Comparison of ENCODE assay signal across 1 cellular context in the genomic region with DNA sequence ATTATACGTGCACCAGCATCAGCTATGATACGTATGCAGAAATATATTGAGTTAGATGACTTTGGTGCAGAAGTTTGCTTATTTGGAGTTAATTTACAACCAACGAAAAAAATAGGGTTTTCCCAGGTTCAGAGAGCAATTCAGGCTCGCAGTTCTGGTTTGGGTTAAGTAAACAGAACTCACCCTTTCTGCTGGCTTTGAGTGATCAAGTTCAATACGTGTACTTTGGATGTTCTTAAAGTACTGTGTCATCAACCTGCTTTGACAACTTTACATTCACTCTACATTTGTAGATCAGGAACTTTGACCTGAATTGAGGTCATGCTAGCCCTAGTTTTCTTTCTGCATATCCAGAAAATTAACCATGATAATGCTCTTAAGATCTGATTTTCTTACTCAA.
TF ChIP-seq lines count a peak whose summit lies in the region.

No MANE protein-coding gene starts in this region.

TF ChIP-seq in HepG2, 621 proteins besides CTCF, POLR2A, EP300 and RAD21 (continued from another document and continues in another):
- TF ChIP-seq, protein P1, sequence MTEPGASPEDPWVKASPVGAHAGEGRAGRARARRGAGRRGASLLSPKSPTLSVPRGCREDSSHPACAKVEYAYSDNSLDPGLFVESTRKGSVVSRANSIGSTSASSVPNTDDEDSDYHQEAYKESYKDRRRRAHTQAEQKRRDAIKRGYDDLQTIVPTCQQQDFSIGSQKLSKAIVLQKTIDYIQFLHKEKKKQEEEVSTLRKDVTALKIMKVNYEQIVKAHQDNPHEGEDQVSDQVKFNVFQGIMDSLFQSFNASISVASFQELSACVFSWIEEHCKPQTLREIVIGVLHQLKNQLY (CRISPR knock-in tag; IDR thresholded peaks at IDR 0.05), result peak; percentile 83
- TF ChIP-seq KLF6 (CRISPR knock-in tag; IDR thresholded peaks at IDR 0.05) (peak; percentile 35; the same call in 1 of the 2 replicates), EEA1 (CRISPR knock-in tag; IDR thresholded peaks at IDR 0.05; ENCODE audit: borderline replicate concordance) (no peak), PHF5A (CRISPR knock-in tag; IDR thresholded peaks at IDR 0.05; ENCODE audit: low read depth, unreplicated experiment) (peak; percentile 69), SMAD1 (CRISPR knock-in tag; IDR thresholded peaks at IDR 0.05; ENCODE audit: borderline replicate concordance, low read depth) (no peak), ZNF282 (IDR thresholded peaks at IDR 0.05; ENCODE audit: partially characterized antibody) (no peak), ZNF30 (CRISPR knock-in tag; IDR thresholded peaks at IDR 0.05) (no peak), RBM22 (optimal IDR thresholded peaks at IDR 0.05; ENCODE audit: low read length) (no peak), ARNT2 (CRISPR knock-in tag; IDR thresholded peaks at IDR 0.05; ENCODE audit: low read depth) (no peak), ATF1 (CRISPR knock-in tag; IDR thresholded peaks at IDR 0.05) (peak; percentile 53; the same call in 1 of the 2 replicates), RELA (CRISPR knock-in tag; IDR thresholded peaks at IDR 0.05) (no peak), DNMT3B (CRISPR knock-in tag; conservative IDR thresholded peaks at IDR 0.05) (no peak), ZMYM3 (CRISPR knock-in tag; IDR thresholded peaks at IDR 0.05) (peak; percentile 23; the same call in 1 of the 2 replicates), NR2F6 (IDR thresholded peaks at IDR 0.05) (peak; percentile 93), NR2F6 (CRISPR knock-in tag; IDR thresholded peaks at IDR 0.05) (peak; percentile 95), SPEN (CRISPR knock-in tag; IDR thresholded peaks at IDR 0.05; ENCODE audit: low read depth) (peak; percentile 67; the same call in 1 of the 2 replicates), NONO (IDR thresholded peaks at IDR 0.05) (no peak), NONO (CRISPR knock-in tag; conservative IDR thresholded peaks at IDR 0.05) (peak; percentile 76), ZNF432 (CRISPR knock-in tag; IDR thresholded peaks at IDR 0.05; ENCODE audit: borderline replicate concordance) (no peak), RFXAP (CRISPR knock-in tag; IDR thresholded peaks at IDR 0.05; ENCODE audit: borderline replicate concordance) (no peak), MEIS2 (CRISPR knock-in tag; IDR thresholded peaks at IDR 0.05) (peak; percentile 86; the same call in 1 of the 2 replicates), IKZF1 (IDR thresholded peaks at IDR 0.05) (no peak), ZKSCAN8 (CRISPR knock-in tag; IDR thresholded peaks at IDR 0.05; ENCODE audit: borderline replicate concordance) (peak; percentile 51; the same call in 1 of the 2 replicates), MYC (CRISPR knock-in tag; IDR thresholded peaks at IDR 0.05; ENCODE audit: borderline replicate concordance) (no peak), FOXO1 (CRISPR knock-in tag; IDR thresholded peaks at IDR 0.05) (peak; percentile 77; the same call in 1 of the 2 replicates), ZNF225 (CRISPR knock-in tag; IDR thresholded peaks at IDR 0.05) (no peak), IKZF4 (CRISPR knock-in tag; IDR thresholded peaks at IDR 0.05; ENCODE audit: borderline replicate concordance, low read depth, not compliant biosample characterization) (no peak), HNRNPH1 (optimal IDR thresholded peaks at IDR 0.05; ENCODE audit: low read depth, low read length) (no peak), ETV5 (CRISPR knock-in tag; IDR thresholded peaks at IDR 0.05; ENCODE audit: borderline replicate concordance) (peak; percentile 36; the same call in 1 of the 2 replicates), SOX13 (IDR thresholded peaks at IDR 0.05) (no peak), SOX13 (CRISPR knock-in tag; conservative IDR thresholded peaks at IDR 0.05 in 1 of 2, IDR thresholded peaks at IDR 0.05 in 1 of 2) (peak in 1 of 2 experiments; percentile 84; a peak in 2 of 4 replicates), CHD4 (IDR thresholded peaks at IDR 0.05; ENCODE audit: borderline replicate concordance, low read length) (no peak; the same call in 1 of the 2 replicates), ZNF569 (CRISPR knock-in tag; IDR thresholded peaks at IDR 0.05; ENCODE audit: borderline replicate concordance) (no peak), NCOA2 (CRISPR knock-in tag; IDR thresholded peaks at IDR 0.05) (peak; percentile 82), ZNF543 (CRISPR knock-in tag; IDR thresholded peaks at IDR 0.05) (no peak), XBP1 (CRISPR knock-in tag; IDR thresholded peaks at IDR 0.05) (peak; percentile 79; the same call in 1 of the 2 replicates), CBFB (CRISPR knock-in tag; IDR thresholded peaks at IDR 0.05) (no peak), AGO1 (IDR thresholded peaks at IDR 0.05; ENCODE audit: low read depth, low read length, poor library complexity, severe bottlenecking) (no peak)
- TF ChIP-seq, protein P2, sequence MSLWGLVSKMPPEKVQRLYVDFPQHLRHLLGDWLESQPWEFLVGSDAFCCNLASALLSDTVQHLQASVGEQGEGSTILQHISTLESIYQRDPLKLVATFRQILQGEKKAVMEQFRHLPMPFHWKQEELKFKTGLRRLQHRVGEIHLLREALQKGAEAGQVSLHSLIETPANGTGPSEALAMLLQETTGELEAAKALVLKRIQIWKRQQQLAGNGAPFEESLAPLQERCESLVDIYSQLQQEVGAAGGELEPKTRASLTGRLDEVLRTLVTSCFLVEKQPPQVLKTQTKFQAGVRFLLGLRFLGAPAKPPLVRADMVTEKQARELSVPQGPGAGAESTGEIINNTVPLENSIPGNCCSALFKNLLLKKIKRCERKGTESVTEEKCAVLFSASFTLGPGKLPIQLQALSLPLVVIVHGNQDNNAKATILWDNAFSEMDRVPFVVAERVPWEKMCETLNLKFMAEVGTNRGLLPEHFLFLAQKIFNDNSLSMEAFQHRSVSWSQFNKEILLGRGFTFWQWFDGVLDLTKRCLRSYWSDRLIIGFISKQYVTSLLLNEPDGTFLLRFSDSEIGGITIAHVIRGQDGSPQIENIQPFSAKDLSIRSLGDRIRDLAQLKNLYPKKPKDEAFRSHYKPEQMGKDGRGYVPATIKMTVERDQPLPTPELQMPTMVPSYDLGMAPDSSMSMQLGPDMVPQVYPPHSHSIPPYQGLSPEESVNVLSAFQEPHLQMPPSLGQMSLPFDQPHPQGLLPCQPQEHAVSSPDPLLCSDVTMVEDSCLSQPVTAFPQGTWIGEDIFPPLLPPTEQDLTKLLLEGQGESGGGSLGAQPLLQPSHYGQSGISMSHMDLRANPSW (CRISPR knock-in tag; IDR thresholded peaks at IDR 0.05; ENCODE audit: borderline replicate concordance), result 0 out of 2 replicates have a peak, but pooled peaks have one; percentile 60
- TF ChIP-seq, protein P3, sequence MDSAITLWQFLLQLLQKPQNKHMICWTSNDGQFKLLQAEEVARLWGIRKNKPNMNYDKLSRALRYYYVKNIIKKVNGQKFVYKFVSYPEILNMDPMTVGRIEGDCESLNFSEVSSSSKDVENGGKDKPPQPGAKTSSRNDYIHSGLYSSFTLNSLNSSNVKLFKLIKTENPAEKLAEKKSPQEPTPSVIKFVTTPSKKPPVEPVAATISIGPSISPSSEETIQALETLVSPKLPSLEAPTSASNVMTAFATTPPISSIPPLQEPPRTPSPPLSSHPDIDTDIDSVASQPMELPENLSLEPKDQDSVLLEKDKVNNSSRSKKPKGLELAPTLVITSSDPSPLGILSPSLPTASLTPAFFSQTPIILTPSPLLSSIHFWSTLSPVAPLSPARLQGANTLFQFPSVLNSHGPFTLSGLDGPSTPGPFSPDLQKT (CRISPR knock-in tag; IDR thresholded peaks at IDR 0.05; ENCODE audit: borderline replicate concordance), result no peak
- TF ChIP-seq, protein P4, sequence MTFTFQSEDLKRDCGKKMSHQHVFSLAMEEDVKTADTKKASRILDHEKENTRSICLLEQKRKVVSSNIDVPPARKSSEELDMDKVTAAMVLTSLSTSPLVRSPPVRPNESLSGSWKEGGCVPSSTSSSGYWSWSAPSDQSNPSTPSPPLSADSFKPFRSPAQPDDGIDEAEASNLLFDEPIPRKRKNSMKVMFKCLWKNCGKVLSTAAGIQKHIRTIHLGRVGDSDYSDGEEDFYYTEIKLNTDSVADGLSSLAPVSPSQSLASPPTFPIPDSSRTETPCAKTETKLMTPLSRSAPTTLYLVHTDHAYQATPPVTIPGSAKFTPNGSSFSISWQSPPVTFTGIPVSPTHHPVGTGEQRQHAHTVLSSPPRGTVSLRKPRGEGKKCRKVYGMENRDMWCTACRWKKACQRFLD (CRISPR knock-in tag; IDR thresholded peaks at IDR 0.05; ENCODE audit: borderline replicate concordance), result no peak
- TF ChIP-seq, protein P5, sequence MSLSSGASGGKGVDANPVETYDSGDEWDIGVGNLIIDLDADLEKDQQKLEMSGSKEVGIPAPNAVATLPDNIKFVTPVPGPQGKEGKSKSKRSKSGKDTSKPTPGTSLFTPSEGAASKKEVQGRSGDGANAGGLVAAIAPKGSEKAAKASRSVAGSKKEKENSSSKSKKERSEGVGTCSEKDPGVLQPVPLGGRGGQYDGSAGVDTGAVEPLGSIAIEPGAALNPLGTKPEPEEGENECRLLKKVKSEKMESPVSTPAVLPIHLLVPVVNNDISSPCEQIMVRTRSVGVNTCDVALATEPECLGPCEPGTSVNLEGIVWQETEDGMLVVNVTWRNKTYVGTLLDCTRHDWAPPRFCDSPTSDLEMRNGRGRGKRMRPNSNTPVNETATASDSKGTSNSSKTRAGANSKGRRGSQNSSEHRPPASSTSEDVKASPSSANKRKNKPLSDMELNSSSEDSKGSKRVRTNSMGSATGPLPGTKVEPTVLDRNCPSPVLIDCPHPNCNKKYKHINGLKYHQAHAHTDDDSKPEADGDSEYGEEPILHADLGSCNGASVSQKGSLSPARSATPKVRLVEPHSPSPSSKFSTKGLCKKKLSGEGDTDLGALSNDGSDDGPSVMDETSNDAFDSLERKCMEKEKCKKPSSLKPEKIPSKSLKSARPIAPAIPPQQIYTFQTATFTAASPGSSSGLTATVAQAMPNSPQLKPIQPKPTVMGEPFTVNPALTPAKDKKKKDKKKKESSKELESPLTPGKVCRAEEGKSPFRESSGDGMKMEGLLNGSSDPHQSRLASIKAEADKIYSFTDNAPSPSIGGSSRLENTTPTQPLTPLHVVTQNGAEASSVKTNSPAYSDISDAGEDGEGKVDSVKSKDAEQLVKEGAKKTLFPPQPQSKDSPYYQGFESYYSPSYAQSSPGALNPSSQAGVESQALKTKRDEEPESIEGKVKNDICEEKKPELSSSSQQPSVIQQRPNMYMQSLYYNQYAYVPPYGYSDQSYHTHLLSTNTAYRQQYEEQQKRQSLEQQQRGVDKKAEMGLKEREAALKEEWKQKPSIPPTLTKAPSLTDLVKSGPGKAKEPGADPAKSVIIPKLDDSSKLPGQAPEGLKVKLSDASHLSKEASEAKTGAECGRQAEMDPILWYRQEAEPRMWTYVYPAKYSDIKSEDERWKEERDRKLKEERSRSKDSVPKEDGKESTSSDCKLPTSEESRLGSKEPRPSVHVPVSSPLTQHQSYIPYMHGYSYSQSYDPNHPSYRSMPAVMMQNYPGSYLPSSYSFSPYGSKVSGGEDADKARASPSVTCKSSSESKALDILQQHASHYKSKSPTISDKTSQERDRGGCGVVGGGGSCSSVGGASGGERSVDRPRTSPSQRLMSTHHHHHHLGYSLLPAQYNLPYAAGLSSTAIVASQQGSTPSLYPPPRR (CRISPR knock-in tag; IDR thresholded peaks at IDR 0.05; ENCODE audit: borderline replicate concordance), result peak; percentile 93
- TF ChIP-seq, protein P6, sequence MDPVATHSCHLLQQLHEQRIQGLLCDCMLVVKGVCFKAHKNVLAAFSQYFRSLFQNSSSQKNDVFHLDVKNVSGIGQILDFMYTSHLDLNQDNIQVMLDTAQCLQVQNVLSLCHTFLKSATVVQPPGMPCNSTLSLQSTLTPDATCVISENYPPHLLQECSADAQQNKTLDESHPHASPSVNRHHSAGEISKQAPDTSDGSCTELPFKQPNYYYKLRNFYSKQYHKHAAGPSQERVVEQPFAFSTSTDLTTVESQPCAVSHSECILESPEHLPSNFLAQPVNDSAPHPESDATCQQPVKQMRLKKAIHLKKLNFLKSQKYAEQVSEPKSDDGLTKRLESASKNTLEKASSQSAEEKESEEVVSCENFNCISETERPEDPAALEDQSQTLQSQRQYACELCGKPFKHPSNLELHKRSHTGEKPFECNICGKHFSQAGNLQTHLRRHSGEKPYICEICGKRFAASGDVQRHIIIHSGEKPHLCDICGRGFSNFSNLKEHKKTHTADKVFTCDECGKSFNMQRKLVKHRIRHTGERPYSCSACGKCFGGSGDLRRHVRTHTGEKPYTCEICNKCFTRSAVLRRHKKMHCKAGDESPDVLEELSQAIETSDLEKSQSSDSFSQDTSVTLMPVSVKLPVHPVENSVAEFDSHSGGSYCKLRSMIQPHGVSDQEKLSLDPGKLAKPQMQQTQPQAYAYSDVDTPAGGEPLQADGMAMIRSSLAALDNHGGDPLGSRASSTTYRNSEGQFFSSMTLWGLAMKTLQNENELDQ (CRISPR knock-in tag; IDR thresholded peaks at IDR 0.05; ENCODE audit: borderline replicate concordance), result no peak
- TF ChIP-seq, protein P7, sequence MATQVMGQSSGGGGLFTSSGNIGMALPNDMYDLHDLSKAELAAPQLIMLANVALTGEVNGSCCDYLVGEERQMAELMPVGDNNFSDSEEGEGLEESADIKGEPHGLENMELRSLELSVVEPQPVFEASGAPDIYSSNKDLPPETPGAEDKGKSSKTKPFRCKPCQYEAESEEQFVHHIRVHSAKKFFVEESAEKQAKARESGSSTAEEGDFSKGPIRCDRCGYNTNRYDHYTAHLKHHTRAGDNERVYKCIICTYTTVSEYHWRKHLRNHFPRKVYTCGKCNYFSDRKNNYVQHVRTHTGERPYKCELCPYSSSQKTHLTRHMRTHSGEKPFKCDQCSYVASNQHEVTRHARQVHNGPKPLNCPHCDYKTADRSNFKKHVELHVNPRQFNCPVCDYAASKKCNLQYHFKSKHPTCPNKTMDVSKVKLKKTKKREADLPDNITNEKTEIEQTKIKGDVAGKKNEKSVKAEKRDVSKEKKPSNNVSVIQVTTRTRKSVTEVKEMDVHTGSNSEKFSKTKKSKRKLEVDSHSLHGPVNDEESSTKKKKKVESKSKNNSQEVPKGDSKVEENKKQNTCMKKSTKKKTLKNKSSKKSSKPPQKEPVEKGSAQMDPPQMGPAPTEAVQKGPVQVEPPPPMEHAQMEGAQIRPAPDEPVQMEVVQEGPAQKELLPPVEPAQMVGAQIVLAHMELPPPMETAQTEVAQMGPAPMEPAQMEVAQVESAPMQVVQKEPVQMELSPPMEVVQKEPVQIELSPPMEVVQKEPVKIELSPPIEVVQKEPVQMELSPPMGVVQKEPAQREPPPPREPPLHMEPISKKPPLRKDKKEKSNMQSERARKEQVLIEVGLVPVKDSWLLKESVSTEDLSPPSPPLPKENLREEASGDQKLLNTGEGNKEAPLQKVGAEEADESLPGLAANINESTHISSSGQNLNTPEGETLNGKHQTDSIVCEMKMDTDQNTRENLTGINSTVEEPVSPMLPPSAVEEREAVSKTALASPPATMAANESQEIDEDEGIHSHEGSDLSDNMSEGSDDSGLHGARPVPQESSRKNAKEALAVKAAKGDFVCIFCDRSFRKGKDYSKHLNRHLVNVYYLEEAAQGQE (IDR thresholded peaks at IDR 0.05; ENCODE audit: borderline replicate concordance in 1 of 2, low read depth in 1 of 2, low read length in 2 of 2), result peak in 1 of 2 experiments; percentile 62; a peak in 1 of 4 replicates
- TF ChIP-seq, protein P8, sequence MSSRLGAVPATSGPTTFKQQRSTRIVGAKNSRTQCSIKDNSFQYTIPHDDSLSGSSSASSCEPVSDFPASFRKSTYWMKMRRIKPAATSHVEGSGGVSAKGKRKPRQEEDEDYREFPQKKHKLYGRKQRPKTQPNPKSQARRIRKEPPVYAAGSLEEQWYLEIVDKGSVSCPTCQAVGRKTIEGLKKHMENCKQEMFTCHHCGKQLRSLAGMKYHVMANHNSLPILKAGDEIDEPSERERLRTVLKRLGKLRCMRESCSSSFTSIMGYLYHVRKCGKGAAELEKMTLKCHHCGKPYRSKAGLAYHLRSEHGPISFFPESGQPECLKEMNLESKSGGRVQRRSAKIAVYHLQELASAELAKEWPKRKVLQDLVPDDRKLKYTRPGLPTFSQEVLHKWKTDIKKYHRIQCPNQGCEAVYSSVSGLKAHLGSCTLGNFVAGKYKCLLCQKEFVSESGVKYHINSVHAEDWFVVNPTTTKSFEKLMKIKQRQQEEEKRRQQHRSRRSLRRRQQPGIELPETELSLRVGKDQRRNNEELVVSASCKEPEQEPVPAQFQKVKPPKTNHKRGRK (CRISPR knock-in tag; IDR thresholded peaks at IDR 0.05), result no peak
